ENCODE assay signal across 8 cellular contexts in genomic region chr16:50368410-50369132, GRCh38. TPM values are rescaled to one million over a fixed set of nuclear protein-coding genes. Genes with fewer than 3 reads are reported as not detected.
DNase-seq lines count a peak whose midpoint lies in the region; ATAC-seq and TF ChIP-seq lines count a peak whose summit lies in the region.

BRD7 (minus strand) TSS chr16:50368988; CDS start chr16:50368774, 214 bp downstream.

- no peaks in the 10 kb centered on the region for H3K27me3 ChIP-seq in CD4-positive, alpha-beta memory T cell (ENCODE audit: insufficient read depth, low read length)
- no peaks in the 10 kb centered on the region for H3K27me3 ChIP-seq in SJCRH30
- no peaks in the 10 kb centered on the region for H3K27me3 ChIP-seq in osteoblast (ENCODE audit: insufficient read depth, low read length)
- no peaks in the 10 kb centered on the region for H3K27me3 ChIP-seq in testis

- peaks cover 0 to 39% of the 10 kb centered on the region in 2 donors for H3K36me3 Mint-ChIP-seq in CD4-positive, alpha-beta memory T cell

- TF ChIP-seq CTCF in osteoblast (IDR thresholded peaks at IDR 0.05; ENCODE audit: extremely low read depth, low read depth, low read length) (no peak), testis (IDR thresholded peaks at IDR 0.05) (peak in 1 of 3 experiments; percentile 88)

- WGBS in testis, 2 donors = 0 to 1% methylated on average over 23 to 88 of the region's 109 CpGs

- H4K20me1 ChIP-seq in osteoblast (ENCODE audit: insufficient read depth, low read length) = peaks cover 10% of the 10 kb centered on the region

- peak within 1 kb of the TSS; percentile 70 for H3K27ac ChIP-seq in CD4-positive, alpha-beta memory T cell (ENCODE audit: low read depth, low read length)
- H3K27ac ChIP-seq in SJCRH30 (peak within 1 kb of the TSS; percentile 55), osteoblast (ENCODE audit: low read depth, low read length) (peak within 1 kb of the TSS; percentile 47), testis (peak within 1 kb of the TSS; percentile 42 to 82)

- POLR2A ChIA-PET in CD4-positive, alpha-beta memory T cell (lab: Charles Lee; ENCODE audit: partially characterized antibody) = interaction anchor here (0.7 to 4.4 kb wide), 16 partner anchors 13 to 419 kb away, joined by 3 to 32 read pairs (median 4); partner anchors contain the start of gene HEATR3

- no peak for TF ChIP-seq POLR2A in testis (IDR thresholded peaks at IDR 0.05)

- no peaks in the 10 kb centered on the region for H3K9me3 ChIP-seq in CD4-positive, alpha-beta memory T cell (ENCODE audit: control insufficient read depth in 1 of 2, low read length in 2 of 2)
- H3K9me3 ChIP-seq in SJCRH30 (replicated peaks) (no peaks in the 10 kb centered on the region), osteoblast (ENCODE audit: low read depth, low read length) (no peaks in the 10 kb centered on the region), testis (no peaks in the 10 kb centered on the region)

- peaks cover 47% of the 10 kb centered on the region for H3K79me2 ChIP-seq in osteoblast (ENCODE audit: insufficient read depth, low read length)

- peaks cover 38 to 58% (median 46%) of the 10 kb centered on the region in 4 donors for H3K4me1 Mint-ChIP-seq in CD4-positive, alpha-beta memory T cell

- peak; percentile 58 to 77 (median 66) for DNase-seq in CD4-positive, alpha-beta memory T cell
- peak; percentile 53 to 72 for DNase-seq in SJCRH30
- peak; percentile 61 for DNase-seq in activated gamma-delta T cell treated with Interleukin-2 at 50 U/mL for 16 hours
- DNase-seq in glomerular endothelial cell (ENCODE audit: extremely low read depth, low read depth, low spot score) = no peak
- peak; percentile 98 for DNase-seq in osteoblast (ENCODE audit: insufficient read length, low spot score, missing footprints)
- DNase-seq in testis = peak; percentile 67

- peak within 1 kb of the TSS; percentile 91 for H3K4me2 ChIP-seq in osteoblast (ENCODE audit: insufficient read depth, low read length)

- intact Hi-C loops in CD4-positive, alpha-beta memory T cell (cut with micrococcal nuclease) = loop anchor here (1.0 to 5.0 kb wide), 9 partner anchors 41 to 438 kb away; partner anchors contain the start of genes CNEP1R1, HEATR3, NKD1 and TENT4B
- intact Hi-C loops in testis (cut with DNase I; ENCODE audit: low total_unique reads) = loop anchor here (10.0 kb wide), 1 partner anchor 124 kb away; no protein-coding TSS in a partner anchor

- CTCF ChIA-PET in CD4-positive, alpha-beta memory T cell (lab: Charles Lee; ENCODE audit: partially characterized antibody) = interaction anchor here (0.9 to 7.0 kb wide), 13 partner anchors 9 to 438 kb away, joined by 3 to 44 read pairs (median 4); partner anchors contain the start of gene CNEP1R1

- H2AFZ ChIP-seq in osteoblast (ENCODE audit: low read length) = peak within 1 kb of the TSS; percentile 98

- H3K4me3 ChIP-seq in CD4-positive, alpha-beta memory T cell (ENCODE audit: low read length in 2 of 2) = peak within 1 kb of the TSS; percentile 57 to 59
- H3K4me3 ChIP-seq in SJCRH30 (peak within 1 kb of the TSS; percentile 99), osteoblast (ENCODE audit: insufficient read depth, low read length) (peak within 1 kb of the TSS; percentile 79), testis (peak within 1 kb of the TSS; percentile 85 to 94)

- H3K9me3 Mint-ChIP-seq in CD4-positive, alpha-beta memory T cell = peaks cover 0 to 2% (median 0%) of the 10 kb centered on the region in 8 donors

- peaks cover 53% of the 10 kb centered on the region for H3K4me1 ChIP-seq in CD4-positive, alpha-beta memory T cell (ENCODE audit: insufficient read depth, low read length)
- no peaks in the 10 kb centered on the region; the same call in 1 of the 2 replicates for H3K4me1 ChIP-seq in SJCRH30
- peaks cover 16% of the 10 kb centered on the region for H3K4me1 ChIP-seq in osteoblast (ENCODE audit: insufficient read depth, low read length)
- H3K4me1 ChIP-seq in testis = peaks cover 15% of the 10 kb centered on the region

- peaks cover 0 to 1% of the 10 kb centered on the region in 2 donors for H3K27me3 Mint-ChIP-seq in CD4-positive, alpha-beta memory T cell

- ATAC-seq in GM19328 (IDR thresholded peaks at IDR 0.05; ENCODE audit: unreplicated experiment) = peak; percentile 60
- peak; percentile 72 for ATAC-seq in HG03460 (IDR thresholded peaks at IDR 0.05; ENCODE audit: unreplicated experiment)

- peak within 1 kb of the TSS; percentile 83 to 99 (median 96) for H3K27ac Mint-ChIP-seq in CD4-positive, alpha-beta memory T cell

- peaks cover 9% of the 10 kb centered on the region for H3K36me3 ChIP-seq in CD4-positive, alpha-beta memory T cell (ENCODE audit: insufficient read depth, low read length)
- H3K36me3 ChIP-seq in SJCRH30 (peaks cover 25% of the 10 kb centered on the region), osteoblast (ENCODE audit: insufficient read depth, low read length) (peaks cover 12% of the 10 kb centered on the region), testis (ENCODE audit: low read depth, missing control alignments) (no peaks in the 10 kb centered on the region)

- peak within 1 kb of the TSS; percentile 89 to 96 (median 92) for H3K4me3 Mint-ChIP-seq in CD4-positive, alpha-beta memory T cell

RNA-seq across cellular contexts. Expression of gene BRD7, which starts in this region (rescaled TPM):
- total RNA-seq in CD4-positive, alpha-beta memory T cell = 10 to 100 TPM; 86.6 to 97.7 TPM
- polyA plus RNA-seq in CD4-positive, alpha-beta memory T cell = 10 to 100 TPM; 18.1 to 67.3 TPM
- 81.6 and 86.8 TPM in 2 replicates for total RNA-seq in SJCRH30 (2014; rRNA removed; shearing (Covaris generic))
- total RNA-seq in glomerular endothelial cell = 44.1 and 49.7 TPM in 2 replicates
- 22.8 and 30.6 TPM in 2 replicates for total RNA-seq in osteoblast
- total RNA-seq in testis = 10 to 100 TPM; 79.2 to 96.0 TPM
- polyA plus RNA-seq in testis (ENCODE audit: insufficient read depth, low read depth, low replicate concordance) = 110 TPM
